12 cellular contexts compared by ENCODE assay signal in genomic region chr14:68403794-68404522, GRCh38.
A peak's percentile ranks its signal among the peaks of the same experiment; 100 is the strongest.
DNase-seq lines count a peak whose midpoint lies in the region; ATAC-seq and TF ChIP-seq lines count a peak whose summit lies in the region.
"Had no signal": no experiment of that assay in that cellular context is flagged by ENCODE, and none has a peak within 500 bp of the region (broad histone marks: within the 10 kb centered on the region; RNA-seq: fewer than 3 reads in every experiment).

No MANE protein-coding gene starts in this region.

- H3K27ac Mint-ChIP-seq in activated CD8-positive, alpha-beta T cell treated with anti-CD3 and anti-CD28 coated beads for 36 hours, result peak overlapping the region; percentile 79
- no peak overlapping the region for H3K27ac Mint-ChIP-seq in activated CD8-positive, alpha-beta T cell treated with anti-CD3 and anti-CD28 coated beads, Interleukin-2, amount 10 ng/mL, durations not matched to agents 7 days and 5 days

- CTCF ChIA-PET in activated CD8-positive, alpha-beta T cell treated with anti-CD3 and anti-CD28 coated beads for 36 hours (lab: Charles Lee), result interaction anchor here (0.9 to 1.7 kb wide), 3 partner anchors 14 to 565 kb away, joined by 3 to 5 read pairs (median 4); no protein-coding TSS in a partner anchor
- CTCF ChIA-PET in activated CD8-positive, alpha-beta T cell treated with anti-CD3 and anti-CD28 coated beads, Interleukin-2, amount 10 ng/mL, durations not matched to agents 7 days and 5 days (lab: Charles Lee), result interaction anchor here (1.2 to 2.5 kb wide), 2 partner anchors 16 to 153 kb away, joined by 3 to 13 read pairs; no protein-coding TSS in a partner anchor

- H4K91ac ChIP-seq in mesenchymal stem cell (ENCODE audit: low read length), result no peak overlapping the region

- no peaks in the 10 kb centered on the region for H3K36me3 Mint-ChIP-seq in activated CD8-positive, alpha-beta T cell treated with anti-CD3 and anti-CD28 coated beads for 36 hours (ENCODE audit: low read depth)
- peaks cover 1% of the 10 kb centered on the region for H3K36me3 Mint-ChIP-seq in activated CD8-positive, alpha-beta T cell treated with anti-CD3 and anti-CD28 coated beads, Interleukin-2, amount 10 ng/mL, durations not matched to agents 7 days and 5 days (ENCODE audit: low read depth)

- no peak overlapping the region for H2BK120ac ChIP-seq in mesenchymal stem cell (ENCODE audit: low read depth, low read length)

- no peak overlapping the region for H3K4me3 Mint-ChIP-seq in activated CD8-positive, alpha-beta T cell treated with anti-CD3 and anti-CD28 coated beads for 36 hours
- no peak overlapping the region for H3K4me3 Mint-ChIP-seq in activated CD8-positive, alpha-beta T cell treated with anti-CD3 and anti-CD28 coated beads, Interleukin-2, amount 10 ng/mL, durations not matched to agents 7 days and 5 days
- H3K4me3 Mint-ChIP-seq: activated T-helper 1 cell treated with anti-CD3 and anti-CD28 coated beads, Interleukin-12 subunit alpha, Interleukin-12 subunit beta, Interleukin-2, Interleukin-4 antibody, amounts not matched to agents 30 ng/mL and 10 ng/mL and 1 ng/mL, durations not matched to agents 14 hours and 24 hours and 36 hours; central memory CD8-positive, alpha-beta T cell had no signal

- H3K27ac ChIP-seq in RWPE2 (ENCODE audit: poor library complexity, severe bottlenecking) (peak overlapping the region; percentile 87), mesenchymal stem cell (ENCODE audit: low read length, poor library complexity, severe bottlenecking) (no peak overlapping the region), transverse colon (peak overlapping the region in 3 of 4 donors; percentile 8 to 17 (median 11))

- H3K9me3 Mint-ChIP-seq in activated CD8-positive, alpha-beta T cell treated with anti-CD3 and anti-CD28 coated beads for 36 hours, result no peaks in the 10 kb centered on the region
- no peaks in the 10 kb centered on the region for H3K9me3 Mint-ChIP-seq in activated CD8-positive, alpha-beta T cell treated with anti-CD3 and anti-CD28 coated beads, Interleukin-2, amount 10 ng/mL, durations not matched to agents 7 days and 5 days (ENCODE audit: insufficient read depth)
- H3K9me3 Mint-ChIP-seq: activated T-helper 1 cell treated with anti-CD3 and anti-CD28 coated beads, Interleukin-12 subunit alpha, Interleukin-12 subunit beta, Interleukin-2, Interleukin-4 antibody, amounts not matched to agents 30 ng/mL and 10 ng/mL and 1 ng/mL, durations not matched to agents 14 hours and 24 hours and 36 hours; central memory CD8-positive, alpha-beta T cell had no signal

- no peak overlapping the region for H3K4me2 ChIP-seq in mesenchymal stem cell (ENCODE audit: low read length, poor library complexity, severe bottlenecking)

- H3K27me3 Mint-ChIP-seq in activated CD8-positive, alpha-beta T cell treated with anti-CD3 and anti-CD28 coated beads for 36 hours, result no peaks in the 10 kb centered on the region
- no peaks in the 10 kb centered on the region for H3K27me3 Mint-ChIP-seq in activated CD8-positive, alpha-beta T cell treated with anti-CD3 and anti-CD28 coated beads, Interleukin-2, amount 10 ng/mL, durations not matched to agents 7 days and 5 days (ENCODE audit: low read depth)
- H3K27me3 Mint-ChIP-seq: central memory CD8-positive, alpha-beta T cell had no signal

- in situ Hi-C loops in transverse colon (cut with MboI; ENCODE audit: low pct_ligation_motif_present in 1 of 4, low pct_unique_long_range_greater_than_20kb in 1 of 4, low sequenced_read_pairs in 3 of 4), result no loop called here

- TF ChIP-seq CTCF in activated CD8-positive, alpha-beta T cell treated with anti-CD3 and anti-CD28 coated beads for 36 hours (IDR thresholded peaks at IDR 0.05), result no peak
- TF ChIP-seq CTCF in RWPE2 (IDR thresholded peaks at IDR 0.05; ENCODE audit: poor library complexity, severe bottlenecking) (no peak), transverse colon (IDR thresholded peaks at IDR 0.05) (no peak)

- peaks cover 49% of the 10 kb centered on the region for H3K4me1 Mint-ChIP-seq in activated CD8-positive, alpha-beta T cell treated with anti-CD3 and anti-CD28 coated beads for 36 hours (ENCODE audit: low read depth)
- H3K4me1 Mint-ChIP-seq in activated CD8-positive, alpha-beta T cell treated with anti-CD3 and anti-CD28 coated beads, Interleukin-2, amount 10 ng/mL, durations not matched to agents 7 days and 5 days (ENCODE audit: low read depth), result peaks cover 31% of the 10 kb centered on the region

- peaks cover 55% of the 10 kb centered on the region for H3K4me1 ChIP-seq in RWPE2 (ENCODE audit: insufficient read depth, poor library complexity, severe bottlenecking)
- peaks cover 1% of the 10 kb centered on the region for H3K4me1 ChIP-seq in mesenchymal stem cell (ENCODE audit: control insufficient read depth, insufficient read depth, low read depth, low read length)
- H3K4me1 ChIP-seq in transverse colon, result peaks cover 6 to 51% (median 14%) of the 10 kb centered on the region in 4 donors

- H3K18ac ChIP-seq in mesenchymal stem cell (ENCODE audit: low read depth in 1 of 2, low read length in 2 of 2), result no peak overlapping the region

- no peak overlapping the region for H2AK5ac ChIP-seq in mesenchymal stem cell (ENCODE audit: low read length, severe bottlenecking)

- no peak for TF ChIP-seq POLR2A in transverse colon (IDR thresholded peaks at IDR 0.05)

- H3K4me3 ChIP-seq in RWPE2 (ENCODE audit: severe bottlenecking) (no peak overlapping the region), mesenchymal stem cell (ENCODE audit: insufficient read depth in 1 of 2, low read depth in 1 of 2, low read length in 2 of 2) (no peak overlapping the region), transverse colon (no peak overlapping the region)

- POLR2A ChIA-PET in activated CD8-positive, alpha-beta T cell treated with anti-CD3 and anti-CD28 coated beads for 36 hours (lab: Charles Lee), result no interaction called here
- POLR2A ChIA-PET in activated CD8-positive, alpha-beta T cell treated with anti-CD3 and anti-CD28 coated beads, Interleukin-2, amount 10 ng/mL, durations not matched to agents 7 days and 5 days (lab: Charles Lee), result interaction anchor here (1.2 kb wide), 1 partner anchor 111 kb away, joined by 3 read pairs; no protein-coding TSS in a partner anchor

- H3K4ac ChIP-seq in mesenchymal stem cell (ENCODE audit: low read depth in 1 of 2, low read length in 2 of 2), result no peak overlapping the region

- 100% methylated on average over 1 of the region's 1 CpG for WGBS in mesenchymal stem cell
- WGBS in transverse colon (ENCODE audit: low coverage in 1 of 2), 2 donors, result 77 to 82% methylated on average over 1 of the region's 1 CpG

- H3K9ac ChIP-seq in mesenchymal stem cell (ENCODE audit: low read length), result peak overlapping the region; percentile 39

- H2BK5ac ChIP-seq in mesenchymal stem cell (ENCODE audit: low read depth, low read length, poor library complexity, severe bottlenecking), result no peak overlapping the region

- no peak overlapping the region for H2AFZ ChIP-seq in mesenchymal stem cell (ENCODE audit: low read depth, low read length)

- no peak overlapping the region for H3K14ac ChIP-seq in mesenchymal stem cell (ENCODE audit: low read length in 2 of 2)

- ATAC-seq in activated CD8-positive, alpha-beta T cell treated with anti-CD3 and anti-CD28 coated beads for 36 hours, result no peak
- ATAC-seq in activated CD8-positive, alpha-beta T cell treated with anti-CD3 and anti-CD28 coated beads, Interleukin-2, amount 10 ng/mL, durations not matched to agents 7 days and 5 days, result no peak
- ATAC-seq in RWPE2 (ENCODE audit: low read depth), result no peak
- ATAC-seq: PC-3 had no signal

- no peak overlapping the region for H2BK12ac ChIP-seq in mesenchymal stem cell (ENCODE audit: low read length in 2 of 2)

- no peak overlapping the region for H2BK15ac ChIP-seq in mesenchymal stem cell (ENCODE audit: low read depth, poor library complexity, severe bottlenecking)

- H3K27me3 ChIP-seq in RWPE2 (ENCODE audit: insufficient read depth, poor library complexity, severe bottlenecking) (no peaks in the 10 kb centered on the region), mesenchymal stem cell (ENCODE audit: control insufficient read depth in 1 of 2, insufficient read depth in 1 of 2, low read length in 2 of 2) (no peaks in the 10 kb centered on the region), transverse colon (no peaks in the 10 kb centered on the region)

- H3K36me3 ChIP-seq in RWPE2 (ENCODE audit: low read depth), result no peaks in the 10 kb centered on the region
- H3K36me3 ChIP-seq in mesenchymal stem cell (ENCODE audit: control insufficient read depth in 1 of 2, insufficient read depth in 2 of 2, low read depth in 1 of 2, low read length in 2 of 2), result no peaks in the 10 kb centered on the region
- H3K36me3 ChIP-seq in transverse colon, result no peaks in the 10 kb centered on the region

- no peak for DNase-seq in activated CD8-positive, alpha-beta T cell treated with anti-CD3 and anti-CD28 coated beads for 36 hours
- no peak for DNase-seq in activated CD8-positive, alpha-beta T cell treated with anti-CD3 and anti-CD28 coated beads, Interleukin-2, amount 10 ng/mL, durations not matched to agents 7 days and 5 days
- DNase-seq in RWPE2 (ENCODE audit: low spot score), result no peak
- no peak for DNase-seq in mesenchymal stem cell
- DNase-seq in transverse colon, result no peak
- DNase-seq in ureter (ENCODE audit: low spot score), result no peak
- DNase-seq in D341Med (ENCODE audit: low spot score), result no peak
- no peak for DNase-seq in NCI-H1105 (lab: John Stamatoyannopoulos, UW)
- DNase-seq: NCI-H2081 treated with DMSO at 0.1 percent for 48 hours, PC-3 had no signal

- no peak for TF ChIP-seq EP300 in transverse colon (IDR thresholded peaks at IDR 0.05; ENCODE audit: low read depth)

- H3K9me3 ChIP-seq in RWPE2 (ENCODE audit: severe bottlenecking) (no peaks in the 10 kb centered on the region), mesenchymal stem cell (ENCODE audit: control insufficient read depth, low read length) (no peaks in the 10 kb centered on the region), transverse colon (no peaks in the 10 kb centered on the region)

- H3K79me1 ChIP-seq in mesenchymal stem cell (replicated peaks; ENCODE audit: low read length, poor library complexity, severe bottlenecking), result no peaks in the 10 kb centered on the region

- no peak overlapping the region for H4K8ac ChIP-seq in mesenchymal stem cell (ENCODE audit: low read length)

- no peak overlapping the region for H3K23ac ChIP-seq in mesenchymal stem cell (ENCODE audit: low read length in 2 of 2)

- intact Hi-C loops in activated CD8-positive, alpha-beta T cell treated with anti-CD3 and anti-CD28 coated beads for 36 hours (cut with micrococcal nuclease), result no loop called here
- intact Hi-C loops in transverse colon (cut with DNase I; ENCODE audit: low total_unique reads), result no loop called here
